28 cellular contexts compared by ENCODE assay signal in genomic region chr2:203379156-203379555, GRCh38.
"Had no signal": no experiment of that assay in that cellular context is flagged by ENCODE, and none has a peak within 500 bp of the region (broad histone marks: within the 10 kb centered on the region; RNA-seq: fewer than 3 reads in every experiment).

No MANE protein-coding gene starts in this region.

- H3K9me3 ChIP-seq: neutrophil, pancreas, prostate gland, spleen, thoracic aorta, thyroid gland, tibial nerve, upper lobe of left lung, vagina had no signal

- ATAC-seq: naive thymus-derived CD4-positive, alpha-beta T cell; natural killer cell; pancreas; right cardiac atrium; sciatic nerve; stimulated activated memory B cell treated with anti-CD40 and anti-IgM and Interleukin-4, amounts not matched to agents 10 μg/mL and 1 μg/mL and 100 μg/mL, for 72 hours; stimulated activated naive CD8-positive, alpha-beta T cell treated with anti-CD3 and anti-CD28 coated beads, Interleukin-15, amount 100 ng/mL, for 72 hours; stimulated activated naive CD8-positive, alpha-beta T cell treated with anti-CD3 and anti-CD28 coated beads, Interleukin-15, Interleukin-2, amounts not matched to agents 100 U/mL and 50 U/mL, for 24 hours had no signal

- FAIRE-seq: pancreas, urothelium cell line had no signal

- H3K36me3 ChIP-seq: neutrophil, pancreas, prostate gland, spleen, thyroid gland, upper lobe of left lung, vagina had no signal

- H3K4me2 ChIP-seq: smooth muscle cell had no signal

- H3K27me3 ChIP-seq: neutrophil, pancreas, spleen, thyroid gland, tibial nerve, upper lobe of left lung, vagina had no signal

- H3K27ac ChIP-seq: neutrophil, pancreas, prostate gland, skin epidermis, spleen, thoracic aorta, thyroid gland, tibial nerve, upper lobe of left lung, vagina had no signal

- DNase-seq: naive thymus-derived CD4-positive, alpha-beta T cell; natural killer cell; nucleus accumbens; pancreas; right cardiac atrium; spleen; stimulated activated CD4-positive, alpha-beta T cell treated with anti-CD3 and anti-CD28 coated beads, Interleukin-12 subunit alpha, Interleukin-12 subunit beta, amount 100 ng/mL, for 4 hours; stimulated activated CD4-positive, alpha-beta T cell treated with anti-CD3 and anti-CD28 coated beads, Interleukin-1b, Interleukin-23, amount 100 ng/mL, for 48 hours; stimulated activated CD4-positive, alpha-beta T cell treated with anti-CD3 and anti-CD28 coated beads, Interleukin-4, amount 100 ng/mL, for 1 hour; stimulated activated CD4-positive, alpha-beta T cell treated with anti-CD3 and anti-CD28 coated beads, Interleukin-4, amount 100 ng/mL, for 4 hours; stimulated activated CD8-positive, alpha-beta memory T cell treated with anti-CD3 and anti-CD28 coated beads, Interleukin-4, amount 100 ng/mL, for 48 hours; stimulated activated naive CD4-positive, alpha-beta T cell; stimulated activated naive CD8-positive, alpha-beta T cell treated with anti-CD3 and anti-CD28 coated beads, Interleukin-15, amount 100 ng/mL, for 72 hours; stimulated activated naive CD8-positive, alpha-beta T cell treated with anti-CD3 and anti-CD28 coated beads, Interleukin-15, Interleukin-2, amounts not matched to agents 100 U/mL and 50 U/mL, for 24 hours; substantia nigra; thyroid gland; trophoblast cell; upper lobe of left lung had no signal

- H3K4me1 ChIP-seq: pancreas, prostate gland, spleen, thyroid gland, upper lobe of left lung, vagina had no signal

- H3K4me3 ChIP-seq: pancreas, prostate gland, skin epidermis, smooth muscle cell, spleen, thoracic aorta, thyroid gland, tibial nerve, upper lobe of left lung, vagina had no signal
